35 cellular contexts compared by ENCODE assay signal in the genomic region with DNA sequence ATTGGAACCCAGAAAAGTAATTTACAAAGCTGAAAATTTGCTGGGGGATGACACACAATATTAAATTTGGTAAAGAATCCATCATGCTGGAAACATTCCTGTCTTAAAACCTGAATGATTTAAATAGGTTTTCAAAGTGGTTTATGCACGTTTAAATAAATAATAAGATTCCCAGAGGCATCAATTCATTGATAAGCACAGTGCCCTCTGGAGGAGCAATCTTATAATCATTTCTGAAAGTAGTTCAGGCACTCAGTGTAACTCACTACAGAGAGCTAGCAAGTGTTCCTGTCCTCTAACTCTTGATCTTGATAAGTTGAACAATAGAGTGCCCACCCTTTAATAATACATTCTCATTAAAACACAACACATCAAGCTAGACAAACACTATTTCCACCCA. TPM values are rescaled to one million over a fixed set of nuclear protein-coding genes. Genes with fewer than 3 reads are reported as not detected.
DNase-seq lines count a peak whose midpoint lies in the region; ATAC-seq, FAIRE-seq and TF ChIP-seq lines count a peak whose summit lies in the region.
"Had no signal": no experiment of that assay in that cellular context is flagged by ENCODE, and none has a peak within 500 bp of the region (broad histone marks: within the 10 kb centered on the region; RNA-seq: fewer than 3 reads in every experiment).

No MANE protein-coding gene starts in this region.

- no peak for ATAC-seq in Panc1
- ATAC-seq: activated CD8-positive, alpha-beta T cell treated with anti-CD3 and anti-CD28 coated beads, Interleukin-2, amount 10 ng/mL, durations not matched to agents 7 days and 5 days; gastrocnemius medialis; GM12878; mucosa of descending colon; natural killer cell had no signal

- no peak overlapping the region for H3K27ac ChIP-seq in 22Rv1
- H3K27ac ChIP-seq in Panc1 (ENCODE audit: low read length), result no peak overlapping the region
- no peak overlapping the region for H3K27ac ChIP-seq in mesendoderm (ENCODE audit: low read depth, low read length)
- H3K27ac ChIP-seq: brain microvascular endothelial cell, dorsolateral prefrontal cortex, gastrocnemius medialis, hepatocyte, PC-9 had no signal

- H3K79me2 ChIP-seq in mesendoderm (ENCODE audit: control insufficient read depth, insufficient read depth, low read length), result no peaks in the 10 kb centered on the region
- H3K79me2 ChIP-seq: hepatocyte had no signal

- H3K4ac ChIP-seq in mesendoderm (ENCODE audit: low read depth, low read length), result no peak overlapping the region

- H3K9me3 ChIP-seq in Panc1 (ENCODE audit: control insufficient read depth, insufficient read depth, low read depth, low read length), result peaks cover 4% of the 10 kb centered on the region; the same call in 1 of the 2 replicates
- H3K9me3 ChIP-seq: gastrocnemius medialis, HAP-1, mucosa of descending colon had no signal

- in situ Hi-C loops in Panc1 (cut with HindIII; ENCODE audit: low pct_unique_long_range_greater_than_20kb, low sequenced_read_pairs), result no loop called here

- H4K8ac ChIP-seq in mesendoderm (ENCODE audit: low read depth, low read length), result no peak overlapping the region

- WGBS in mesendoderm (ENCODE audit: extremely low coverage, insufficient coverage, low lambda C conversion rate), result no CpG with 5 or more reads among the region's 1 CpG

- peak; percentile 43 for TF ChIP-seq CTCF in 22Rv1 (IDR thresholded peaks at IDR 0.05)
- peak; percentile 25; the same call in 1 of the 2 replicates for TF ChIP-seq CTCF in Panc1 (IDR thresholded peaks at IDR 0.05)

- no peak overlapping the region for H3K4me3 ChIP-seq in H7 (ENCODE audit: insufficient read depth, low read depth, low read length)
- H3K4me3 ChIP-seq in Panc1 (ENCODE audit: low read depth in 2 of 2, low read length in 2 of 2), result no peak overlapping the region
- no peak overlapping the region for H3K4me3 ChIP-seq in mesendoderm (ENCODE audit: low read length)
- H3K4me3 ChIP-seq: dorsolateral prefrontal cortex, gastrocnemius medialis, GM12878, HAP-1, hepatocyte, lung, mucosa of descending colon, PC-9 had no signal

- H4K5ac ChIP-seq in mesendoderm (ENCODE audit: low read length), result no peak overlapping the region

- BruUV-seq in Panc1 (replicated peaks; lab: Mats Ljungman, UMichigan), result no TSS peak

- intact Hi-C loops in Panc1 (cut with micrococcal nuclease; ENCODE audit: unreplicated experiment), result no loop called here

- no peak for FAIRE-seq in GM19239 (lab: Jason Lieb, UNC)
- FAIRE-seq: GM12878, small intestine had no signal

- no peak overlapping the region for H3K4me2 ChIP-seq in mesendoderm (ENCODE audit: low read length)
- H3K4me2 ChIP-seq: hepatocyte, PC-9 had no signal

- H3K36me3 ChIP-seq in H7 (replicated peaks; ENCODE audit: control insufficient read depth, insufficient read depth, low read length) (no peaks in the 10 kb centered on the region), Panc1 (ENCODE audit: control insufficient read depth, insufficient read depth, low read length) (no peaks in the 10 kb centered on the region), mesendoderm (ENCODE audit: control insufficient read depth, insufficient read depth, low read length) (no peaks in the 10 kb centered on the region)
- H3K36me3 ChIP-seq: brain microvascular endothelial cell, gastrocnemius medialis, HAP-1 had no signal

- H3K56ac ChIP-seq in mesendoderm (ENCODE audit: low read length), result no peak overlapping the region

- no peak overlapping the region for H2BK120ac ChIP-seq in mesendoderm (ENCODE audit: low read depth, low read length)

- H3K18ac ChIP-seq in mesendoderm (ENCODE audit: low read length), result no peak overlapping the region

- DNase-seq in H7 (peak; percentile 29), Panc1 (ENCODE audit: low read depth, low spot score) (no peak), mesendoderm (peak; percentile 4), NCI-H1694 (lab: John Stamatoyannopoulos, UW) (no peak), GM19239 (ENCODE audit: insufficient read length, low spot score) (no peak), T-helper 1 cell (no peak), SIG-M5 (lab: John Stamatoyannopoulos, UW) (no peak)
- DNase-seq: activated CD4-positive, alpha-beta T cell treated with anti-CD3 and anti-CD28 coated beads for 1 hour; activated CD8-positive, alpha-beta T cell treated with anti-CD3 and anti-CD28 coated beads, Interleukin-2, amount 10 ng/mL, durations not matched to agents 7 days and 5 days; activated naive CD4-positive, alpha-beta T cell treated with anti-CD3 and anti-CD28 coated beads, Interleukin-2, amount 50 U/mL, for 16 hours; AML-193; amygdala; brain microvascular endothelial cell; CD4-positive, alpha-beta memory T cell; cerebellar nuclear complex; dorsolateral prefrontal cortex; EL; gastrocnemius medialis; Kasumi-1; mucosa of descending colon; natural killer cell; NCI-H1092 treated with DMSO at 0.1 percent for 48 hours; NCI-H187 treated with DMSO at 0.1 percent for 48 hours; NCI-H2171; NCI-H510A treated with DMSO at 0.1 percent for 48 hours; PC-9; Right ventricle myocardium superior; small intestine; stimulated activated naive CD4-positive, alpha-beta T cell treated with Interleukin-2 at 50 U/mL for 16 hours; T-helper 2 cell had no signal

- no peaks in the 10 kb centered on the region for H3K79me1 ChIP-seq in mesendoderm (ENCODE audit: low read length)

- CTCF ChIA-PET in Panc1 (lab: Charles Lee), result no interaction called here

- H3K23ac ChIP-seq in mesendoderm (ENCODE audit: low read length), result no peak overlapping the region

- no peak overlapping the region for H2BK5ac ChIP-seq in mesendoderm (ENCODE audit: low read length)

- no peaks in the 10 kb centered on the region for H3K27me3 ChIP-seq in H7 (ENCODE audit: control insufficient read depth, insufficient read depth, low read length)
- no peaks in the 10 kb centered on the region for H3K27me3 ChIP-seq in Panc1 (ENCODE audit: control insufficient read depth, insufficient read depth, low read length)
- H3K27me3 ChIP-seq in mesendoderm (ENCODE audit: insufficient read depth, low read length, poor library complexity), result no peaks in the 10 kb centered on the region
- H3K27me3 ChIP-seq: brain microvascular endothelial cell, gastrocnemius medialis, hepatocyte had no signal

- H3K4me1 ChIP-seq in Panc1 (ENCODE audit: control insufficient read depth, insufficient read depth, low read length) (no peaks in the 10 kb centered on the region), mesendoderm (ENCODE audit: control insufficient read depth, low read depth, low read length) (no peaks in the 10 kb centered on the region)
- H3K4me1 ChIP-seq: gastrocnemius medialis, HAP-1 had no signal

- no peak overlapping the region for H3K9ac ChIP-seq in mesendoderm (ENCODE audit: low read length)

- H2AK5ac ChIP-seq in mesendoderm (ENCODE audit: low read length), result no peak overlapping the region

- no peak overlapping the region for H2BK15ac ChIP-seq in mesendoderm (replicated peaks; ENCODE audit: low read depth)

- POLR2A ChIA-PET in Panc1 (lab: Charles Lee), result interaction anchor here (0.6 kb wide), 1 partner anchor 443 kb away, joined by 3 read pairs; no protein-coding TSS in a partner anchor

RNA-seq across cellular contexts. Expression of a gene that starts 43.5 kb away (rescaled TPM):
- total RNA-seq in H7 (2014; rRNA removed; shearing (Covaris generic)), result 33.7 and 59.8 TPM in 2 replicates
- total RNA-seq in Panc1 (2021; ENCODE audit: unreplicated experiment), result 1.2 TPM
- 0.74 TPM for polyA plus RNA-seq in Panc1 (2012; ENCODE audit: insufficient read length)
- 1.2 TPM for polyA plus RNA-seq in mesendoderm (2013, experiment 1 of 2)
- polyA plus RNA-seq in mesendoderm (2013, experiment 2 of 2), result 1.1 TPM
- total RNA-seq: PC-9 had no signal

Comparison
In these comparisons a context has a peak if more than half of its experiments do, and no peak if none do; other contexts are left out.
1. DNase-seq: peak in H7 (single experiment) and mesendoderm (single experiment); none in Panc1 (single experiment), NCI-H1694 (single experiment), GM19239 (single experiment), T-helper 1 cell (0 of 5) and SIG-M5 (single experiment).
2. RNA of a gene that starts 43.5 kb away (total RNA-seq): 33.7 to 59.8 TPM in H7; 1.2 TPM in Panc1 (single experiment); every median in the first group is over 10 times any median in the second.